In the genomic region with DNA sequence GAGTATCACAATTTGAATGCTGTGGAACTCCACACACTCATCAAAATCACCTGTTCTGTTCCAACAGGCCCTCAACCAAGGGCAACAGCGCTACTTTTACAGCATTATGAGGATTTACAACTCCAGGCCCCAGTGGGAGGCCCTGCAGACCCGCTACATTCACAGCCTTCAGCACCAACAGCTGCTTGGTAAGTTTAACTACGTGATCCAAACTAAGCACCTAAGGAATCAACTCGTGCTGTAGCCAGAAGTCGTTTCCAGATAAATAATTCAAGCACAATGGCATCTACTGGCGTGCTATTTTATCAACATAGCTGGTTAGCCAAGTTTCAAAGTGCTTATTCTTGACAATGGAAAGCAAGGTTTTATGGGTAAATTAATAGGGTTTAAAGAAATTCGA, we compare ENCODE assay signal across 13 cellular contexts. TPM values are rescaled to one million over a fixed set of nuclear protein-coding genes. Genes with fewer than 3 reads are reported as not detected.
"Had no signal": no experiment of that assay in that cellular context is flagged by ENCODE, and none has a peak within 500 bp of the region (broad histone marks: within the 10 kb centered on the region; RNA-seq: fewer than 3 reads in every experiment).

No MANE protein-coding gene starts in this region.

- H3K27me3 ChIP-seq: breast epithelium, esophagus muscularis mucosa, thyroid gland had no signal

- H2AFZ ChIP-seq: parathyroid adenoma had no signal

- H3K79me2 ChIP-seq: parathyroid adenoma had no signal

- H3K4me3 ChIP-seq: breast epithelium, esophagus muscularis mucosa, thyroid gland had no signal

- H3K27ac ChIP-seq: breast epithelium, esophagus muscularis mucosa, parathyroid adenoma, thyroid gland had no signal

- ATAC-seq: left lobe of liver; stimulated activated effector memory CD8-positive, alpha-beta T cell treated with anti-CD3 and anti-CD28 coated beads, Interleukin-12 subunit alpha, Interleukin-12 subunit beta, amount 100 ng/mL, for 72 hours had no signal

- H3K36me3 ChIP-seq: breast epithelium, esophagus muscularis mucosa, thyroid gland had no signal

- H3K4me1 ChIP-seq: breast epithelium, parathyroid adenoma, thyroid gland had no signal

- H3K9ac ChIP-seq: parathyroid adenoma had no signal

- DNase-seq: activated CD4-positive, alpha-beta memory T cell treated with anti-CD3 and anti-CD28 coated beads for 36 hours; aorta; foreskin fibroblast; glutamatergic neuron; T1000; thyroid gland had no signal

- H3K9me3 ChIP-seq: breast epithelium, esophagus muscularis mucosa, thyroid gland had no signal

RNA-seq across cellular contexts. Expression of gene FAM216B, which starts 5.3 kb away (rescaled TPM):
- total RNA-seq: activated CD4-positive, alpha-beta memory T cell treated with anti-CD3 and anti-CD28 coated beads for 36 hours; aorta; breast epithelium; chondrocyte; dermis microvascular lymphatic vessel endothelial cell; esophagus muscularis mucosa; left lobe of liver; thyroid gland had no signal
- polyA plus RNA-seq: aorta had no signal
